1 cellular context compared by ENCODE assay signal in the genomic region with DNA sequence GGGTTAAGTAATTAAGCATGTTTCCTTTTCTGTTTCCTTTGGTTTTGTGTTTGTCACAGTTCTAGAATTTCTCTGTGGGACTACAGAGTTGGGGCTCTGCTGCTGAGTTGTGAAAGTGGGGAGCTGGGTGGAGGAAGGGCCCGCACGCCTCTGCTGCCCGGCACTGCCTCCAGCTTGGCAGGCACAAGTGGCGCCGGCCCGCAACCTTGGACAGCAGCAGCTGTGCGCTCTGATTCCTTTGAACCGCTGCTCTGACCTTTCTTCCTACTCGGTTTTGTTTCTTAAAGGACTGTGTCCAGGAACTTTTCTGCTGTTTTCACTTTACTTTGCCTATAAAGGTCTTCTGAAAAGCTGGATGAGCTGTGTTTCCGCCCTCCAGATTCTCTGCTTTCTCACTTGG.
TF ChIP-seq lines count a peak whose summit lies in the region.

No MANE protein-coding gene starts in this region.

TF ChIP-seq in WTC11, 78 proteins besides CTCF, POLR2A, EP300 and RAD21 (continued from another document):
- TF ChIP-seq, protein P1, sequence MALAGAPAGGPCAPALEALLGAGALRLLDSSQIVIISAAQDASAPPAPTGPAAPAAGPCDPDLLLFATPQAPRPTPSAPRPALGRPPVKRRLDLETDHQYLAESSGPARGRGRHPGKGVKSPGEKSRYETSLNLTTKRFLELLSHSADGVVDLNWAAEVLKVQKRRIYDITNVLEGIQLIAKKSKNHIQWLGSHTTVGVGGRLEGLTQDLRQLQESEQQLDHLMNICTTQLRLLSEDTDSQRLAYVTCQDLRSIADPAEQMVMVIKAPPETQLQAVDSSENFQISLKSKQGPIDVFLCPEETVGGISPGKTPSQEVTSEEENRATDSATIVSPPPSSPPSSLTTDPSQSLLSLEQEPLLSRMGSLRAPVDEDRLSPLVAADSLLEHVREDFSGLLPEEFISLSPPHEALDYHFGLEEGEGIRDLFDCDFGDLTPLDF (CRISPR knock-in tag; IDR thresholded peaks at IDR 0.05), result no peak
- TF ChIP-seq NFATC4 (CRISPR knock-in tag; IDR thresholded peaks at IDR 0.05) (no peak), JAZF1 (CRISPR knock-in tag; IDR thresholded peaks at IDR 0.05) (no peak), ZNF263 (CRISPR knock-in tag; IDR thresholded peaks at IDR 0.05; ENCODE audit: low read depth) (no peak), CREB1 (CRISPR knock-in tag; IDR thresholded peaks at IDR 0.05) (no peak), ESRRA (CRISPR knock-in tag; IDR thresholded peaks at IDR 0.05; ENCODE audit: borderline replicate concordance) (no peak), NR2C2 (CRISPR knock-in tag; IDR thresholded peaks at IDR 0.05) (no peak), ZNF232 (CRISPR knock-in tag; IDR thresholded peaks at IDR 0.05) (no peak), FOXJ3 (CRISPR knock-in tag; IDR thresholded peaks at IDR 0.05; ENCODE audit: borderline replicate concordance) (no peak)
- TF ChIP-seq, protein P2, sequence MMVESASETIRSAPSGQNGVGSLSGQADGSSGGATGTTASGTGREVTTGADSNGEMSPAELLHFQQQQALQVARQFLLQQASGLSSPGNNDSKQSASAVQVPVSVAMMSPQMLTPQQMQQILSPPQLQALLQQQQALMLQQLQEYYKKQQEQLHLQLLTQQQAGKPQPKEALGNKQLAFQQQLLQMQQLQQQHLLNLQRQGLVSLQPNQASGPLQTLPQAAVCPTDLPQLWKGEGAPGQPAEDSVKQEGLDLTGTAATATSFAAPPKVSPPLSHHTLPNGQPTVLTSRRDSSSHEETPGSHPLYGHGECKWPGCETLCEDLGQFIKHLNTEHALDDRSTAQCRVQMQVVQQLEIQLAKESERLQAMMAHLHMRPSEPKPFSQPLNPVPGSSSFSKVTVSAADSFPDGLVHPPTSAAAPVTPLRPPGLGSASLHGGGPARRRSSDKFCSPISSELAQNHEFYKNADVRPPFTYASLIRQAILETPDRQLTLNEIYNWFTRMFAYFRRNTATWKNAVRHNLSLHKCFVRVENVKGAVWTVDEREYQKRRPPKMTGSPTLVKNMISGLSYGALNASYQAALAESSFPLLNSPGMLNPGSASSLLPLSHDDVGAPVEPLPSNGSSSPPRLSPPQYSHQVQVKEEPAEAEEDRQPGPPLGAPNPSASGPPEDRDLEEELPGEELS (CRISPR knock-in tag; IDR thresholded peaks at IDR 0.05), result no peak
- TF ChIP-seq, protein P3, sequence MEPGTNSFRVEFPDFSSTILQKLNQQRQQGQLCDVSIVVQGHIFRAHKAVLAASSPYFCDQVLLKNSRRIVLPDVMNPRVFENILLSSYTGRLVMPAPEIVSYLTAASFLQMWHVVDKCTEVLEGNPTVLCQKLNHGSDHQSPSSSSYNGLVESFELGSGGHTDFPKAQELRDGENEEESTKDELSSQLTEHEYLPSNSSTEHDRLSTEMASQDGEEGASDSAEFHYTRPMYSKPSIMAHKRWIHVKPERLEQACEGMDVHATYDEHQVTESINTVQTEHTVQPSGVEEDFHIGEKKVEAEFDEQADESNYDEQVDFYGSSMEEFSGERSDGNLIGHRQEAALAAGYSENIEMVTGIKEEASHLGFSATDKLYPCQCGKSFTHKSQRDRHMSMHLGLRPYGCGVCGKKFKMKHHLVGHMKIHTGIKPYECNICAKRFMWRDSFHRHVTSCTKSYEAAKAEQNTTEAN (CRISPR knock-in tag; IDR thresholded peaks at IDR 0.05), result no peak
